Comparison of ENCODE assay signal across 1 cellular context in genomic region chr19:41320185-41320518, GRCh38.
TF ChIP-seq lines count a peak whose summit lies in the region.

No MANE protein-coding gene starts in this region.

TF ChIP-seq in IMR-90, 13 proteins besides CTCF, POLR2A, EP300 and RAD21:
- TF ChIP-seq CHD1 (IDR thresholded peaks at IDR 0.05; ENCODE audit: low read depth, low read length) (no peak), RCOR1 (IDR thresholded peaks at IDR 0.05; ENCODE audit: insufficient replicate concordance, low read length) (no peak)
